Comparison of ENCODE assay signal across 8 cellular contexts in the genomic region with DNA sequence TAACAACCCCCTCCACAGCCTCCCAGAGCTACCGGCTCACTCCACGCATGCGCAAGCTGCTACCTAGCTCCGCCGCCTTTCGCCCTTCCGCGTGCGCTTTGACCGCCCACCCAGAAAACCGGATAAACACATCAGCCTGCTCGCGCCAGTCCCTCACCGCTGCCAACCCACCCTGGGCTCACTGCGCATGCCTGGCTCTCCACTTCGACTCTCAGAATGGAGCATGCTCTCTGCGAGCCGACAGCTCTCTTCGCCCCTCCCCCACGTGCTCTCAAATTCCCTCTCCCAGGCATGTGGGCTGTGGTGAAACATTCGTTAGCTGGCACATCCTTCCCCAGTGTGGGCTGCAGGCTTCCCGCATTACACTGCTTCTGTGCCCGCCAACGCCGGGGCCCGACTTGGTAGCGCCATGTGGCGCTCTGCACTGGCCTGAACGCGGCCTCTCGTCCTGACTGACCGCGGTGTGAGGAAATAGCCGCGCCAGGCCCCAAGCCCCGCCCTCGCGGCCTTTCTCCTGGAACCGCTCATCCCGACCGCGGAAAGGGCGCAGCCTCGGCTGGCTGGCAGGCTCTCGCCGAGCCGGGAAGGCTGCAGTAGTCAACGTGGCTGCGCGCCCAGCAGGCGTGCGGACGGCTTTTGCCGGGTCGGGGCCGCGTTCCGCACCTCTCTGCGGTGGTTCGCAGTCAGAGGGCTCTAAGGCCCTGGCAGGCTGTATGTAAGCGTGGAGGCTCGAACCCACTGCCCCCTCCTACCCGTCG. TPM values are rescaled to one million over a fixed set of nuclear protein-coding genes. Genes with fewer than 3 reads are reported as not detected.
DNase-seq lines count a peak whose midpoint lies in the region; ATAC-seq and TF ChIP-seq lines count a peak whose summit lies in the region.

No MANE protein-coding gene starts in this region.

- H3K4me3 ChIP-seq in mucosa of descending colon, result peak overlapping the region; percentile 89

- peaks cover 3% of the 10 kb centered on the region for H3K36me3 Mint-ChIP-seq in IgD-negative memory B cell

- H3K4me3 Mint-ChIP-seq in IgD-negative memory B cell, result peak overlapping the region; percentile 86 to 98 (median 94)

- peaks cover 22% of the 10 kb centered on the region for H3K4me1 ChIP-seq in mucosa of descending colon (ENCODE audit: low read depth)

- peak; percentile 71 for ATAC-seq in GM21576 (IDR thresholded peaks at IDR 0.05; ENCODE audit: unreplicated experiment)
- ATAC-seq in mucosa of descending colon, result peak; percentile 82

- peaks cover 24 to 35% (median 30%) of the 10 kb centered on the region in 3 donors for H3K4me1 Mint-ChIP-seq in IgD-negative memory B cell

- peak; percentile 99 for DNase-seq in DMS153 (lab: John Stamatoyannopoulos, UW)
- DNase-seq in OCI-M1 (lab: John Stamatoyannopoulos, UW), result peak; percentile 99
- DNase-seq in activated T-cell treated with anti-CD3 and anti-CD28 coated beads for 48 hours (ENCODE audit: low read depth), result peak; percentile 98
- DNase-seq in epithelial cell of prostate (ENCODE audit: low read depth, low spot score), result peak; percentile 97
- DNase-seq in mucosa of descending colon, result peak; percentile 99 to 100 (median 99)
- DNase-seq in stimulated activated CD8-positive, alpha-beta memory T cell treated with anti-CD3 and anti-CD28 coated beads, Interleukin-4, amount 100 ng/mL, for 1 hour (ENCODE audit: low read depth in 2 of 2, low spot score in 1 of 2), result peak; percentile 98

- no peaks in the 10 kb centered on the region for H3K36me3 ChIP-seq in mucosa of descending colon (ENCODE audit: low read depth)

- no peak for TF ChIP-seq CTCF in mucosa of descending colon (IDR thresholded peaks at IDR 0.05)

- peak overlapping the region; percentile 98 for H3K27ac ChIP-seq in epithelial cell of prostate

- H3K9me3 ChIP-seq in mucosa of descending colon, result no peaks in the 10 kb centered on the region

- peak overlapping the region; percentile 95 to 100 (median 98) for H3K27ac Mint-ChIP-seq in IgD-negative memory B cell

- intact Hi-C loops in mucosa of descending colon (cut with DNase I, micrococcal nuclease), result loop anchor here in 1 of 2 donors (10.0 kb wide), 1 partner anchor 58 kb away; a partner anchor contains a TSS

- H3K27me3 Mint-ChIP-seq in IgD-negative memory B cell, result no peaks in the 10 kb centered on the region

- no peaks in the 10 kb centered on the region for H3K9me3 Mint-ChIP-seq in IgD-negative memory B cell

RNA-seq across cellular contexts. Expression of a gene that starts 0.4 kb away (rescaled TPM):
- 27.9 TPM for polyA plus RNA-seq in IgD-negative memory B cell
- 10 to 100 TPM; 22.6 to 37.0 (median 28.9) TPM for total RNA-seq in mucosa of descending colon

RNA-seq across cellular contexts. Expression of a gene that starts 53.6 kb away (rescaled TPM):
- polyA plus RNA-seq in IgD-negative memory B cell, result 40.3 TPM
- total RNA-seq in mucosa of descending colon, result 10 to 100 TPM; 35.8 to 54.8 (median 49.9) TPM

Comparison
In these comparisons a context has a peak if more than half of its experiments do, and no peak if none do; other contexts are left out.
1. Peak in every context shown above with its lines: DNase-seq, ATAC-seq, H3K4me3 ChIP-seq and H3K27ac ChIP-seq.